ENCODE assay signal across 6 cellular contexts in genomic region chr17:20591040-20591439, GRCh38. TPM values are rescaled to one million over a fixed set of nuclear protein-coding genes. Genes with fewer than 3 reads are reported as not detected.
"Had no signal": no experiment of that assay in that cellular context is flagged by ENCODE, and none has a peak within 500 bp of the region (broad histone marks: within the 10 kb centered on the region; RNA-seq: fewer than 3 reads in every experiment).

No MANE protein-coding gene starts in this region.

RNA-seq across cellular contexts. Expression of gene CDRT15L2, which starts 11.5 kb away (rescaled TPM):
- total RNA-seq: HepG2, HT-29, HT1080, IMR-90, K562 had no signal
- polyA plus RNA-seq: HepG2, IgD-negative memory B cell, IMR-90, K562 had no signal
